1 cellular context compared by ENCODE assay signal in the genomic region with DNA sequence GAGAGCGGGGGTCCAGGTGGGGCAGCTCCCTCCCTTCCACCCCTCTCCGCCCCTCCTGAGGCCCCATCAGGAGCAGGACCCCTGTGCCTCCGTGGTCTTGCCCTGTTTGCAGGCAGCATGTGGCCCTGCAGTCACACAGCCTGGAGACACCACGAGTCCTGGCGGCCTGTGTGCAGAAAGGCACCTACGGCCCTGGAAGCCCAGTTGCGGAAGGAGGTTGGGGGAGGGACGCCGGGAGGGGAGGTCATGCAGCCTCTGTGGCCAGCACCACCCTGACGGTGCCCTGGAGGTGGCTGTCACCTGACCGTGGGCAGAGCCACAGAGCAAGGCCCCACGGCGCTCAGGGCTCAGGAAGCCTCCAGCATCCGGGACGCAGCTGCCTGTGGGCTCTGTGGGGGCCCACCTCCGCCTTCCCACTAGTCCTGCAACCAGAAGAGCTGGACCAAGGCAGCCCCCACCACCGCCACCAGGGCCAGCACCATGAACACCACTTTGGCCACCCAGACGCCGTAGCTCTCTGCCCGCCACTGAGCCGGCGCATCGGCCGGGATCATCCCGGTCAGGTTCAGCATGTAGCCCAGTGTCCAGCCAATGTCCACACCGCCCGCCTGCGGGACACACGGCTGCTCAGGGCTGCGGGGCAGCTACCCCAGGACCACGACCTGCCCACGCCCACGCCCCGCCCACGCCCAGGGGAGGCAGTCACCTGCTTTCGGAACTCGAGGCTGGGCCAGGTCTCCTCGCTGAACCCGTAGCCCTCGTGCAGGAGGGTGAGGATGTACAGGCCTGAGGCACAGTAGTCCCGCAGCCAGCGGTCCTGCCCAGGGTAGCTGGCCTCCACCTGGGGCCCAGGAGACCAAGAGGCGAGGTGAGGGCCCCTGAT.
A peak's percentile ranks its signal among the peaks of the same experiment; 100 is the strongest.
TF ChIP-seq lines count a peak whose summit lies in the region.

No MANE protein-coding gene starts in this region.

TF ChIP-seq in HepG2, 621 proteins besides CTCF, POLR2A, EP300 and RAD21:
- TF ChIP-seq ZFX (CRISPR knock-in tag; IDR thresholded peaks at IDR 0.05; ENCODE audit: low read depth), result 0 out of 2 replicates have a peak, but pooled peaks have one; percentile 3
- TF ChIP-seq, protein P1, sequence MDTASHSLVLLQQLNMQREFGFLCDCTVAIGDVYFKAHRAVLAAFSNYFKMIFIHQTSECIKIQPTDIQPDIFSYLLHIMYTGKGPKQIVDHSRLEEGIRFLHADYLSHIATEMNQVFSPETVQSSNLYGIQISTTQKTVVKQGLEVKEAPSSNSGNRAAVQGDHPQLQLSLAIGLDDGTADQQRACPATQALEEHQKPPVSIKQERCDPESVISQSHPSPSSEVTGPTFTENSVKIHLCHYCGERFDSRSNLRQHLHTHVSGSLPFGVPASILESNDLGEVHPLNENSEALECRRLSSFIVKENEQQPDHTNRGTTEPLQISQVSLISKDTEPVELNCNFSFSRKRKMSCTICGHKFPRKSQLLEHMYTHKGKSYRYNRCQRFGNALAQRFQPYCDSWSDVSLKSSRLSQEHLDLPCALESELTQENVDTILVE (CRISPR knock-in tag; IDR thresholded peaks at IDR 0.05), result no peak
- TF ChIP-seq, protein P2, sequence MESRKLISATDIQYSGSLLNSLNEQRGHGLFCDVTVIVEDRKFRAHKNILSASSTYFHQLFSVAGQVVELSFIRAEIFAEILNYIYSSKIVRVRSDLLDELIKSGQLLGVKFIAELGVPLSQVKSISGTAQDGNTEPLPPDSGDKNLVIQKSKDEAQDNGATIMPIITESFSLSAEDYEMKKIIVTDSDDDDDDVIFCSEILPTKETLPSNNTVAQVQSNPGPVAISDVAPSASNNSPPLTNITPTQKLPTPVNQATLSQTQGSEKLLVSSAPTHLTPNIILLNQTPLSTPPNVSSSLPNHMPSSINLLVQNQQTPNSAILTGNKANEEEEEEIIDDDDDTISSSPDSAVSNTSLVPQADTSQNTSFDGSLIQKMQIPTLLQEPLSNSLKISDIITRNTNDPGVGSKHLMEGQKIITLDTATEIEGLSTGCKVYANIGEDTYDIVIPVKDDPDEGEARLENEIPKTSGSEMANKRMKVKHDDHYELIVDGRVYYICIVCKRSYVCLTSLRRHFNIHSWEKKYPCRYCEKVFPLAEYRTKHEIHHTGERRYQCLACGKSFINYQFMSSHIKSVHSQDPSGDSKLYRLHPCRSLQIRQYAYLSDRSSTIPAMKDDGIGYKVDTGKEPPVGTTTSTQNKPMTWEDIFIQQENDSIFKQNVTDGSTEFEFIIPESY (CRISPR knock-in tag; IDR thresholded peaks at IDR 0.05), result peak; percentile 20; the same call in 1 of the 2 replicates
- no peak for TF ChIP-seq ELF3 (CRISPR knock-in tag; IDR thresholded peaks at IDR 0.05)
